In genomic region chr4:75995727-75996126, GRCh38 we compare ENCODE assay signal across 8 cellular contexts. TPM values are rescaled to one million over a fixed set of nuclear protein-coding genes. Genes with fewer than 3 reads are reported as not detected.
DNase-seq lines count a peak whose midpoint lies in the region; ATAC-seq and TF ChIP-seq lines count a peak whose summit lies in the region.

No MANE protein-coding gene starts in this region.

- H3K27me3 ChIP-seq in DND-41 (ENCODE audit: insufficient read depth, low read length, poor library complexity) = no peaks in the 10 kb centered on the region
- H3K27me3 ChIP-seq in OCI-LY1 (ENCODE audit: insufficient read depth, low read length) = no peaks in the 10 kb centered on the region

- H3K9ac ChIP-seq in DND-41 (ENCODE audit: low read depth, low read length) (no peak overlapping the region), OCI-LY1 (ENCODE audit: low read length) (no peak overlapping the region)

- H3K27ac ChIP-seq in DND-41 (ENCODE audit: low read length) (no peak overlapping the region), OCI-LY1 (ENCODE audit: low read depth, low read length, poor library complexity, severe bottlenecking) (no peak overlapping the region)

- H3K79me2 ChIP-seq in DND-41 (ENCODE audit: insufficient read depth, low read length) = peaks cover 4% of the 10 kb centered on the region
- H3K79me2 ChIP-seq in OCI-LY1 (ENCODE audit: insufficient read depth, low read length) = no peaks in the 10 kb centered on the region; the same call in 1 of the 2 replicates

- H3K4me1 ChIP-seq in DND-41 (ENCODE audit: insufficient read depth, low read length) (peaks cover 7% of the 10 kb centered on the region), OCI-LY1 (ENCODE audit: insufficient read depth, low read length, severe bottlenecking) (no peaks in the 10 kb centered on the region)

- no peaks in the 10 kb centered on the region for H3K9me3 ChIP-seq in DND-41 (ENCODE audit: insufficient read depth, low read length, severe bottlenecking)
- no peaks in the 10 kb centered on the region for H3K9me3 ChIP-seq in OCI-LY1 (ENCODE audit: low read length)

- peak; percentile 82 for TF ChIP-seq RAD21 in Ishikawa (IDR thresholded peaks at IDR 0.05; ENCODE audit: low read depth)

- no peaks in the 10 kb centered on the region for H3K9me2 ChIP-seq in OCI-LY1 (ENCODE audit: low read depth, low read length)

- H2AFZ ChIP-seq in DND-41 (ENCODE audit: low read depth, low read length) = no peak overlapping the region
- no peak overlapping the region for H2AFZ ChIP-seq in OCI-LY1 (ENCODE audit: low read length)

- DNase-seq in DND-41 = peak; percentile 12
- DNase-seq in dermis microvascular lymphatic vessel endothelial cell (ENCODE audit: low read depth in 2 of 2) = peak; percentile 48 to 59
- DNase-seq in middle frontal gyrus (ENCODE audit: extremely low spot score, low spot score) = peak; percentile 12
- DNase-seq in NCI-H128 (lab: John Stamatoyannopoulos, UW; ENCODE audit: unreplicated experiment) = no peak

- H3K4me3 ChIP-seq in DND-41 (ENCODE audit: low read depth in 1 of 2, low read length in 2 of 2) = no peak overlapping the region
- no peak overlapping the region for H3K4me3 ChIP-seq in OCI-LY1 (ENCODE audit: low read depth, low read length, poor library complexity, severe bottlenecking)

- H4K20me1 ChIP-seq in DND-41 (ENCODE audit: insufficient read depth, low read length) (no peaks in the 10 kb centered on the region), OCI-LY1 (ENCODE audit: insufficient read depth, low read length) (no peaks in the 10 kb centered on the region)

- H3K4me2 ChIP-seq in DND-41 (ENCODE audit: insufficient read depth, low read length) (no peak overlapping the region), OCI-LY1 (ENCODE audit: low read length) (no peak overlapping the region)

- ATAC-seq in DND-41 (ENCODE audit: insufficient read depth, low read depth) (peak; percentile 47), HG02588 (IDR thresholded peaks at IDR 0.05; ENCODE audit: unreplicated experiment) (no peak), GM19397 (IDR thresholded peaks at IDR 0.05; ENCODE audit: unreplicated experiment) (no peak)

- TF ChIP-seq CTCF in DND-41 (IDR thresholded peaks at IDR 0.05; ENCODE audit: borderline replicate concordance, extremely low read depth, low read length, poor library complexity, severe bottlenecking) (peak; percentile 68), OCI-LY1 (IDR thresholded peaks at IDR 0.05; ENCODE audit: low read length) (peak; percentile 50)

- no peaks in the 10 kb centered on the region for H3F3A ChIP-seq in OCI-LY1 (ENCODE audit: insufficient read depth, low read length)

- no peak for TF ChIP-seq EP300 in Ishikawa (IDR thresholded peaks at IDR 0.05; ENCODE audit: borderline replicate concordance)

- H3K36me3 ChIP-seq in DND-41 (ENCODE audit: insufficient read depth, low read length) (no peaks in the 10 kb centered on the region), OCI-LY1 (ENCODE audit: insufficient read depth, low read length) (no peaks in the 10 kb centered on the region)

TF ChIP-seq in Ishikawa, 13 proteins besides CTCF, POLR2A, EP300 and RAD21:
- no peak for TF ChIP-seq TEAD4 (IDR thresholded peaks at IDR 0.05)
- TF ChIP-seq REST (IDR thresholded peaks at IDR 0.05; ENCODE audit: low read depth) = no peak
- no peak for TF ChIP-seq TCF12 (IDR thresholded peaks at IDR 0.05; ENCODE audit: low read depth)
- TF ChIP-seq TAF1 (IDR thresholded peaks at IDR 0.05; ENCODE audit: low read depth) = no peak
- no peak for TF ChIP-seq FOXM1 (IDR thresholded peaks at IDR 0.05; ENCODE audit: borderline replicate concordance, low read depth)
- no peak for TF ChIP-seq MAX (IDR thresholded peaks at IDR 0.05)
- no peak for TF ChIP-seq CREB1 (IDR thresholded peaks at IDR 0.05; ENCODE audit: low read depth)
- TF ChIP-seq YY1 (IDR thresholded peaks at IDR 0.05; ENCODE audit: low read depth) = no peak
- TF ChIP-seq EGR1 (IDR thresholded peaks at IDR 0.05) = no peak
- TF ChIP-seq ZBTB7A (IDR thresholded peaks at IDR 0.05; ENCODE audit: low read depth) = no peak
- no peak for TF ChIP-seq NFIC (IDR thresholded peaks at IDR 0.05)
- TF ChIP-seq CEBPB (IDR thresholded peaks at IDR 0.05) = no peak
- no peak for TF ChIP-seq USF1 (IDR thresholded peaks at IDR 0.05)

RNA-seq across cellular contexts. Expression of gene SDAD1, which starts 5.0 kb away (rescaled TPM):
- total RNA-seq in dermis microvascular lymphatic vessel endothelial cell = 16.8 and 23.5 TPM in 2 replicates

RNA-seq across cellular contexts. Expression of gene CXCL9, which starts 11.6 kb away (rescaled TPM):
- not detected in 2 replicates for total RNA-seq in dermis microvascular lymphatic vessel endothelial cell

RNA-seq across cellular contexts. Expression of gene CXCL10, which starts 27.6 kb away (rescaled TPM):
- 0.13 and 0.25 TPM in 2 replicates for total RNA-seq in dermis microvascular lymphatic vessel endothelial cell

RNA-seq across cellular contexts. Expression of gene CXCL11, which starts 40.1 kb away (rescaled TPM):
- total RNA-seq in dermis microvascular lymphatic vessel endothelial cell = 0.26 and 0.51 TPM in 2 replicates

RNA-seq across cellular contexts. Expression of gene NAAA, which starts 54.9 kb away (rescaled TPM):
- total RNA-seq in dermis microvascular lymphatic vessel endothelial cell = 21.1 and 26.3 TPM in 2 replicates
